In genomic region chr9:126032135-126032534, GRCh38 we compare ENCODE assay signal across 32 cellular contexts.
"Had no signal": no experiment of that assay in that cellular context is flagged by ENCODE, and none has a peak within 500 bp of the region (broad histone marks: within the 10 kb centered on the region; RNA-seq: fewer than 3 reads in every experiment).

No MANE protein-coding gene starts in this region.

- H3K36me3 ChIP-seq: adrenal gland, ascending aorta, brain microvascular endothelial cell, breast epithelium, cardiac muscle cell had no signal

- DNase-seq: activated effector memory CD4-positive, alpha-beta T cell treated with anti-CD3 and anti-CD28 coated beads, Interleukin-2, amount 50 U/mL, for 16 hours; activated effector memory CD4-positive, alpha-beta T cell treated with Interleukin-2 at 50 U/mL for 16 hours; activated gamma-delta T cell treated with Interleukin-2 at 50 U/mL for 16 hours; activated naive CD4-positive, alpha-beta T cell; activated naive CD4-positive, alpha-beta T cell treated with anti-CD3 and anti-CD28 coated beads for 36 hours; activated naive CD4-positive, alpha-beta T cell treated with anti-CD3 and anti-CD28 coated beads, Interleukin-2, amount 10 ng/mL, durations not matched to agents 7 days and 5 days; activated naive CD4-positive, alpha-beta T cell treated with anti-CD3 and anti-CD28 coated beads, Interleukin-2, amount 50 U/mL, for 16 hours; activated naive CD4-positive, alpha-beta T cell treated with Interleukin-2 at 50 U/mL for 16 hours; activated naive CD8-positive, alpha-beta T cell treated with anti-CD3 and anti-CD28 coated beads for 36 hours; activated naive CD8-positive, alpha-beta T cell treated with anti-CD3 and anti-CD28 coated beads, Interleukin-2, amount 10 ng/mL, durations not matched to agents 7 days and 5 days; activated naive CD8-positive, alpha-beta T cell treated with anti-CD3 and anti-CD28 coated beads, Interleukin-2, amount 50 U/mL, for 24 hours; activated T-cell treated with anti-CD3 and anti-CD28 coated beads, Interleukin-2, amount 50 U/mL, for 1 hour; activated T-cell treated with anti-CD3 and anti-CD28 coated beads, Interleukin-2, amount 50 U/mL, for 24 hours; activated T-cell treated with anti-CD3 and anti-CD28 coated beads, Interleukin-2, amount 50 U/mL, for 4 hours; activated T-cell treated with anti-CD3 and anti-CD28 coated beads, Interleukin-2, amount 50 U/mL, for 48 hours; activated T-cell treated with anti-CD3 and anti-CD28 coated beads, Interleukin-2, amount 50 U/mL, for 72 hours; adrenal gland; amniotic stem cell; amygdala; anterior cingulate cortex; body of pancreas; brain microvascular endothelial cell; caudate nucleus; central memory CD4-positive, alpha-beta T cell; cerebellar nuclear complex had no signal

- H3K27me3 ChIP-seq: adrenal gland, ascending aorta, body of pancreas, brain microvascular endothelial cell, cardiac muscle cell had no signal

- H3K9me3 ChIP-seq: adrenal gland, ascending aorta, body of pancreas, breast epithelium had no signal

- H3K4me3 ChIP-seq: adrenal gland, ascending aorta, body of pancreas, breast epithelium, cardiac muscle cell had no signal

- FAIRE-seq: astrocyte, bronchial epithelial cell had no signal

- H3K4me1 ChIP-seq: ascending aorta, body of pancreas, breast epithelium had no signal

- ATAC-seq: activated naive CD4-positive, alpha-beta T cell treated with anti-CD3 and anti-CD28 coated beads, Interleukin-2, amount 50 U/mL, for 72 hours; activated naive CD8-positive, alpha-beta T cell treated with anti-CD3 and anti-CD28 coated beads, Interleukin-2, amount 50 U/mL, for 24 hours; activated T-cell treated with anti-CD3 and anti-CD28 coated beads, Interleukin-2, amount 50 U/mL, for 4 hours; activated T-cell treated with anti-CD3 and anti-CD28 coated beads, Interleukin-2, amount 50 U/mL, for 72 hours; activated T-helper 17 cell treated with anti-CD3 and anti-CD28 coated beads, Interleukin-2, amount 50 U/mL, for 72 hours; body of pancreas had no signal

- H3K27ac ChIP-seq: adrenal gland, ascending aorta, body of pancreas, brain microvascular endothelial cell, breast epithelium, cardiac muscle cell had no signal
